ENCODE assay signal across 1 cellular context in the genomic region with DNA sequence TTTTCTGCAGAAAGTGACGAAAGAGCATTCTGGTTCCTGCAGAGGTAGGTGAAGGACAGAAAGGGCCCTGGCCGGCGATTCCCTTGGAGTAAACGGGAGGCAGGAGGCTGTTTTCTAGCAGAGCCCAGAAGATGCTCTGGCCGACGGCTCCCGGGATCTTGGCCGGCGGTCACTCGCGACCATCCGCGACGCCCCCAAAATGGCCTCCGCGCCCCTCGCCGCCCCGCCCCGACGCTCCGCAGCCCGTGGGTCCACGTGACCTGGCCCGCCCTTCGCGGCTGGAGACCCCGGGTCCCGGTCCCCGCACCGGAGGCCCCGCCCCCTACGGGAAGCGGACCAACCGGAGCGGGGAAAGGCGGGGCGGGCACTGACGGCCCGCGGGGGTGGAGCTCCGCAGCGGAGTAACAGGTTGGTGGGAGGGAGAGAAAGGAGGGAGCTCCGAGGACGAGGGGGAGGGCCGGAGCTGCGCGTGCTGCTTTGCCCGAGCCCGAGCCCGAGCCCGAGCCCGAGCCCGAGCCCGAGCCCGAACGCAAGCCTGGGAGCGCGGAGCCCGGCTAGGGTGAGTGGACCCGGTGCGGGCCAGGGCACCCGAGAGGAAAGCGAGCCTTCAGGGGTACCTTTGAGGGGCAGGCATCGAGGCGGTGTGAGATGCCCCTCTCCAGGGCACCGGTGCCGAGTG.
A peak's percentile ranks its signal among the peaks of the same experiment; 100 is the strongest.
TF ChIP-seq lines count a peak whose summit lies in the region.

A gene with protein sequence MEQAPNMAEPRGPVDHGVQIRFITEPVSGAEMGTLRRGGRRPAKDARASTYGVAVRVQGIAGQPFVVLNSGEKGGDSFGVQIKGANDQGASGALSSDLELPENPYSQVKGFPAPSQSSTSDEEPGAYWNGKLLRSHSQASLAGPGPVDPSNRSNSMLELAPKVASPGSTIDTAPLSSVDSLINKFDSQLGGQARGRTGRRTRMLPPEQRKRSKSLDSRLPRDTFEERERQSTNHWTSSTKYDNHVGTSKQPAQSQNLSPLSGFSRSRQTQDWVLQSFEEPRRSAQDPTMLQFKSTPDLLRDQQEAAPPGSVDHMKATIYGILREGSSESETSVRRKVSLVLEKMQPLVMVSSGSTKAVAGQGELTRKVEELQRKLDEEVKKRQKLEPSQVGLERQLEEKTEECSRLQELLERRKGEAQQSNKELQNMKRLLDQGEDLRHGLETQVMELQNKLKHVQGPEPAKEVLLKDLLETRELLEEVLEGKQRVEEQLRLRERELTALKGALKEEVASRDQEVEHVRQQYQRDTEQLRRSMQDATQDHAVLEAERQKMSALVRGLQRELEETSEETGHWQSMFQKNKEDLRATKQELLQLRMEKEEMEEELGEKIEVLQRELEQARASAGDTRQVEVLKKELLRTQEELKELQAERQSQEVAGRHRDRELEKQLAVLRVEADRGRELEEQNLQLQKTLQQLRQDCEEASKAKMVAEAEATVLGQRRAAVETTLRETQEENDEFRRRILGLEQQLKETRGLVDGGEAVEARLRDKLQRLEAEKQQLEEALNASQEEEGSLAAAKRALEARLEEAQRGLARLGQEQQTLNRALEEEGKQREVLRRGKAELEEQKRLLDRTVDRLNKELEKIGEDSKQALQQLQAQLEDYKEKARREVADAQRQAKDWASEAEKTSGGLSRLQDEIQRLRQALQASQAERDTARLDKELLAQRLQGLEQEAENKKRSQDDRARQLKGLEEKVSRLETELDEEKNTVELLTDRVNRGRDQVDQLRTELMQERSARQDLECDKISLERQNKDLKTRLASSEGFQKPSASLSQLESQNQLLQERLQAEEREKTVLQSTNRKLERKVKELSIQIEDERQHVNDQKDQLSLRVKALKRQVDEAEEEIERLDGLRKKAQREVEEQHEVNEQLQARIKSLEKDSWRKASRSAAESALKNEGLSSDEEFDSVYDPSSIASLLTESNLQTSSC (plus strand): TSS at position 431 of the 679 bp plus-strand sequence. CDS start 7,133 bp downstream, outside the sequence.

TF ChIP-seq in K562, 482 proteins besides CTCF, POLR2A, EP300 and RAD21 (continued from another document):
- no peak for TF ChIP-seq FOSL1 (tag; conservative IDR thresholded peaks at IDR 0.05)
- TF ChIP-seq, protein P1, sequence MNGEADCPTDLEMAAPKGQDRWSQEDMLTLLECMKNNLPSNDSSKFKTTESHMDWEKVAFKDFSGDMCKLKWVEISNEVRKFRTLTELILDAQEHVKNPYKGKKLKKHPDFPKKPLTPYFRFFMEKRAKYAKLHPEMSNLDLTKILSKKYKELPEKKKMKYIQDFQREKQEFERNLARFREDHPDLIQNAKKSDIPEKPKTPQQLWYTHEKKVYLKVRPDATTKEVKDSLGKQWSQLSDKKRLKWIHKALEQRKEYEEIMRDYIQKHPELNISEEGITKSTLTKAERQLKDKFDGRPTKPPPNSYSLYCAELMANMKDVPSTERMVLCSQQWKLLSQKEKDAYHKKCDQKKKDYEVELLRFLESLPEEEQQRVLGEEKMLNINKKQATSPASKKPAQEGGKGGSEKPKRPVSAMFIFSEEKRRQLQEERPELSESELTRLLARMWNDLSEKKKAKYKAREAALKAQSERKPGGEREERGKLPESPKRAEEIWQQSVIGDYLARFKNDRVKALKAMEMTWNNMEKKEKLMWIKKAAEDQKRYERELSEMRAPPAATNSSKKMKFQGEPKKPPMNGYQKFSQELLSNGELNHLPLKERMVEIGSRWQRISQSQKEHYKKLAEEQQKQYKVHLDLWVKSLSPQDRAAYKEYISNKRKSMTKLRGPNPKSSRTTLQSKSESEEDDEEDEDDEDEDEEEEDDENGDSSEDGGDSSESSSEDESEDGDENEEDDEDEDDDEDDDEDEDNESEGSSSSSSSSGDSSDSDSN (IDR thresholded peaks at IDR 0.05; ENCODE audit: borderline replicate concordance in 1 of 2, low read depth in 2 of 2, low read length in 2 of 2): peak in 1 of 2 experiments; percentile 60; a peak in 1 of 4 replicates
- TF ChIP-seq SREBF2 (CRISPR knock-in tag; IDR thresholded peaks at IDR 0.05): no peak
- TF ChIP-seq ID3 (CRISPR knock-in tag; IDR thresholded peaks at IDR 0.05): no peak
- TF ChIP-seq ID3 (tag; IDR thresholded peaks at IDR 0.05): no peak
- peak; percentile 47; the same call in 1 of the 2 replicates for TF ChIP-seq NCOA6 (IDR thresholded peaks at IDR 0.05)
- peak; percentile 95 for TF ChIP-seq KDM2B (CRISPR knock-in tag; IDR thresholded peaks at IDR 0.05)
- TF ChIP-seq NR1H2 (CRISPR knock-in tag; IDR thresholded peaks at IDR 0.05): no peak
- TF ChIP-seq MCM2 (IDR thresholded peaks at IDR 0.05; ENCODE audit: low read depth): no peak
- no peak for TF ChIP-seq SMC3 (conservative IDR thresholded peaks at IDR 0.05; ENCODE audit: insufficient read depth, low read depth, low read length)
- TF ChIP-seq, protein P2, sequence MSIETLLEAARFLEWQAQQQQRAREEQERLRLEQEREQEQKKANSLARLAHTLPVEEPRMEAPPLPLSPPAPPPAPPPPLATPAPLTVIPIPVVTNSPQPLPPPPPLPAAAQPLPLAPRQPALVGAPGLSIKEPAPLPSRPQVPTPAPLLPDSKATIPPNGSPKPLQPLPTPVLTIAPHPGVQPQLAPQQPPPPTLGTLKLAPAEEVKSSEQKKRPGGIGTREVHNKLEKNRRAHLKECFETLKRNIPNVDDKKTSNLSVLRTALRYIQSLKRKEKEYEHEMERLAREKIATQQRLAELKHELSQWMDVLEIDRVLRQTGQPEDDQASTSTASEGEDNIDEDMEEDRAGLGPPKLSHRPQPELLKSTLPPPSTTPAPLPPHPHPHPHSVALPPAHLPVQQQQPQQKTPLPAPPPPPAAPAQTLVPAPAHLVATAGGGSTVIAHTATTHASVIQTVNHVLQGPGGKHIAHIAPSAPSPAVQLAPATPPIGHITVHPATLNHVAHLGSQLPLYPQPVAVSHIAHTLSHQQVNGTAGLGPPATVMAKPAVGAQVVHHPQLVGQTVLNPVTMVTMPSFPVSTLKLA (conservative IDR thresholded peaks at IDR 0.05): peak in 1 of 2 experiments; percentile 28; a peak in 1 of 4 replicates
- no peak for TF ChIP-seq CREB1 (IDR thresholded peaks at IDR 0.05)
- TF ChIP-seq CREB1 (CRISPR knock-in tag; IDR thresholded peaks at IDR 0.05): peak; percentile 46; the same call in 1 of the 2 replicates
- TF ChIP-seq NFATC3 (IDR thresholded peaks at IDR 0.05): peak; percentile 96; the same call in 1 of the 2 replicates
- TF ChIP-seq PHF20 (IDR thresholded peaks at IDR 0.05; ENCODE audit: partially characterized antibody): peak; percentile 65
- TF ChIP-seq RB1 (IDR thresholded peaks at IDR 0.05; ENCODE audit: low read depth): no peak
TF ChIP-seq in K562: peak in this region for 29.
